In genomic region chr18:77080283-77080682, GRCh38 we compare ENCODE assay signal across 7 cellular contexts. TPM values are rescaled to one million over a fixed set of nuclear protein-coding genes. Genes with fewer than 3 reads are reported as not detected.
DNase-seq lines count a peak whose midpoint lies in the region; ATAC-seq and TF ChIP-seq lines count a peak whose summit lies in the region.

No MANE protein-coding gene starts in this region.

- no peak overlapping the region for H3K4me3 ChIP-seq in parathyroid adenoma (ENCODE audit: low read depth, low read length)
- H3K4me3 ChIP-seq in H7 (ENCODE audit: insufficient read depth, low read depth, low read length) = no peak overlapping the region

- peak overlapping the region; percentile 35 for H3K4me2 ChIP-seq in parathyroid adenoma (ENCODE audit: low read length)

- H3K9ac ChIP-seq in parathyroid adenoma = no peak overlapping the region

- no peak overlapping the region for H2AFZ ChIP-seq in parathyroid adenoma

- peaks cover 62% of the 10 kb centered on the region for H3K79me2 ChIP-seq in parathyroid adenoma

- H3K36me3 ChIP-seq in parathyroid adenoma (ENCODE audit: control insufficient read depth, insufficient read depth, low read length) (no peaks in the 10 kb centered on the region), H7 (replicated peaks; ENCODE audit: control insufficient read depth, insufficient read depth, low read length) (no peaks in the 10 kb centered on the region)

- peaks cover 36% of the 10 kb centered on the region for H3K4me1 ChIP-seq in parathyroid adenoma

- H3K27me3 ChIP-seq in parathyroid adenoma (ENCODE audit: control insufficient read depth, insufficient read depth, low read length) = no peaks in the 10 kb centered on the region
- no peaks in the 10 kb centered on the region for H3K27me3 ChIP-seq in H7 (ENCODE audit: control insufficient read depth, insufficient read depth, low read length)

- TF ChIP-seq CTCF in parathyroid adenoma (IDR thresholded peaks at IDR 0.05) = no peak

- ATAC-seq in GM19043 (IDR thresholded peaks at IDR 0.05; ENCODE audit: low read depth, unreplicated experiment) = peak; percentile 82
- ATAC-seq in HG02840 (IDR thresholded peaks at IDR 0.05; ENCODE audit: low FRiP score, unreplicated experiment) = peak; percentile 69

- H3K9me3 ChIP-seq in parathyroid adenoma (ENCODE audit: control insufficient read depth, low read length) = no peaks in the 10 kb centered on the region

- H3K27ac ChIP-seq in parathyroid adenoma = peak overlapping the region; percentile 50

- DNase-seq in NOMO-1 treated with dmso at 0.1 percent for 144 hours (lab: John Stamatoyannopoulos, UW; ENCODE audit: unreplicated experiment) (peak; percentile 63), NCI-H526 (lab: John Stamatoyannopoulos, UW) (no peak), H7 (no peak), cortex of kidney (lab: John Stamatoyannopoulos, UW) (no peak)

RNA-seq across cellular contexts. Expression of gene MBP, which starts 52.3 kb away (rescaled TPM):
- 4.5 and 8.6 TPM in 2 replicates for total RNA-seq in H7 (2014; rRNA removed; shearing (Covaris generic))
